9 cellular contexts compared by ENCODE assay signal in genomic region chr7:129781128-129781855, GRCh38.
A peak's percentile ranks its signal among the peaks of the same experiment; 100 is the strongest.
DNase-seq lines count a peak whose midpoint lies in the region; ATAC-seq and TF ChIP-seq lines count a peak whose summit lies in the region.
"Had no signal": no experiment of that assay in that cellular context is flagged by ENCODE, and none has a peak within 500 bp of the region (broad histone marks: within the 10 kb centered on the region; RNA-seq: fewer than 3 reads in every experiment).

No MANE protein-coding gene starts in this region.

- H3K9me3 ChIP-seq in CD8-positive, alpha-beta memory T cell (ENCODE audit: low read length), result no peaks in the 10 kb centered on the region

- peak overlapping the region in 1 of 8 donors; percentile 75 for H3K27ac Mint-ChIP-seq in CD8-positive, alpha-beta memory T cell
- H3K27ac Mint-ChIP-seq in IgD-negative memory B cell (peak overlapping the region; percentile 22 to 90 (median 46)), mesothelial cell of epicardium (no peak overlapping the region)
- no peak overlapping the region for H3K27ac Mint-ChIP-seq in activated CD8-positive, alpha-beta T cell treated with anti-CD3 and anti-CD28 coated beads, Interleukin-2, amount 10 ng/mL, durations not matched to agents 7 days and 5 days
- H3K27ac Mint-ChIP-seq: activated naive CD4-positive, alpha-beta T cell treated with anti-CD3 and anti-CD28 coated beads, Interleukin-2, amount 50 U/mL, for 72 hours had no signal

- no peak for TF ChIP-seq CTCF in mesothelial cell of epicardium (IDR thresholded peaks at IDR 0.05; ENCODE audit: unreplicated experiment)

- ATAC-seq in activated CD8-positive, alpha-beta T cell treated with anti-CD3 and anti-CD28 coated beads, Interleukin-2, amount 10 ng/mL, durations not matched to agents 7 days and 5 days, result no peak
- ATAC-seq in HG02610 (IDR thresholded peaks at IDR 0.05; ENCODE audit: unreplicated experiment) (no peak), HG02840 (IDR thresholded peaks at IDR 0.05; ENCODE audit: low FRiP score, unreplicated experiment) (no peak)

- peak overlapping the region; percentile 59 for H3K27ac ChIP-seq in CD8-positive, alpha-beta memory T cell (ENCODE audit: low read depth, low read length)

- H3K27me3 ChIP-seq in CD8-positive, alpha-beta memory T cell (ENCODE audit: insufficient read depth, low read length, poor library complexity, severe bottlenecking), result peaks cover 61% of the 10 kb centered on the region

- no peaks in the 10 kb centered on the region for H3K36me3 Mint-ChIP-seq in CD8-positive, alpha-beta memory T cell
- no peaks in the 10 kb centered on the region for H3K36me3 Mint-ChIP-seq in IgD-negative memory B cell
- no peaks in the 10 kb centered on the region for H3K36me3 Mint-ChIP-seq in activated CD8-positive, alpha-beta T cell treated with anti-CD3 and anti-CD28 coated beads, Interleukin-2, amount 10 ng/mL, durations not matched to agents 7 days and 5 days (ENCODE audit: low read depth)
- H3K36me3 Mint-ChIP-seq in mesothelial cell of epicardium, result no peaks in the 10 kb centered on the region

- peak in 1 of 5 donors; percentile 18 for DNase-seq in CD8-positive, alpha-beta memory T cell
- DNase-seq in activated CD8-positive, alpha-beta T cell treated with anti-CD3 and anti-CD28 coated beads, Interleukin-2, amount 10 ng/mL, durations not matched to agents 7 days and 5 days, result peak; percentile 35
- DNase-seq in mesothelial cell of epicardium (ENCODE audit: low spot score in 2 of 2, unreplicated experiment in 2 of 2), result no peak
- no peak for DNase-seq in mucosa of gallbladder (ENCODE audit: low spot score)
- no peak for DNase-seq in 8988T

- CTCF ChIA-PET in CD8-positive, alpha-beta memory T cell (lab: Charles Lee), result interaction anchor here (1.1 to 1.4 kb wide), 2 partner anchors 44 to 229 kb away, joined by 5 read pairs; no protein-coding TSS in a partner anchor
- CTCF ChIA-PET in activated CD8-positive, alpha-beta T cell treated with anti-CD3 and anti-CD28 coated beads, Interleukin-2, amount 10 ng/mL, durations not matched to agents 7 days and 5 days (lab: Charles Lee), result interaction anchor here (1.4 kb wide), 1 partner anchor 44 kb away, joined by 5 read pairs; no protein-coding TSS in a partner anchor

- H3K4me3 Mint-ChIP-seq in CD8-positive, alpha-beta memory T cell, result peak overlapping the region; percentile 64 to 90 (median 82)
- peak overlapping the region; percentile 76 to 94 (median 91) for H3K4me3 Mint-ChIP-seq in IgD-negative memory B cell
- peak overlapping the region; percentile 52 for H3K4me3 Mint-ChIP-seq in activated CD8-positive, alpha-beta T cell treated with anti-CD3 and anti-CD28 coated beads, Interleukin-2, amount 10 ng/mL, durations not matched to agents 7 days and 5 days
- H3K4me3 Mint-ChIP-seq in mesothelial cell of epicardium, result peak overlapping the region; percentile 58

- H3K4me3 ChIP-seq in CD8-positive, alpha-beta memory T cell (ENCODE audit: low read length), result peak overlapping the region; percentile 53

- no peaks in the 10 kb centered on the region for H3K36me3 ChIP-seq in CD8-positive, alpha-beta memory T cell (ENCODE audit: insufficient read depth, low read length)

- POLR2A ChIA-PET in CD8-positive, alpha-beta memory T cell (lab: Charles Lee), result no interaction called here
- POLR2A ChIA-PET in activated CD8-positive, alpha-beta T cell treated with anti-CD3 and anti-CD28 coated beads, Interleukin-2, amount 10 ng/mL, durations not matched to agents 7 days and 5 days (lab: Charles Lee), result interaction anchor here (1.0 kb wide), 1 partner anchor 44 kb away, joined by 3 read pairs; no protein-coding TSS in a partner anchor

- H3K9me3 Mint-ChIP-seq in CD8-positive, alpha-beta memory T cell, result peaks cover 0 to 3% (median 0%) of the 10 kb centered on the region in 5 donors
- no peaks in the 10 kb centered on the region for H3K9me3 Mint-ChIP-seq in IgD-negative memory B cell
- H3K9me3 Mint-ChIP-seq in activated CD8-positive, alpha-beta T cell treated with anti-CD3 and anti-CD28 coated beads, Interleukin-2, amount 10 ng/mL, durations not matched to agents 7 days and 5 days (ENCODE audit: insufficient read depth), result no peaks in the 10 kb centered on the region
- no peaks in the 10 kb centered on the region for H3K9me3 Mint-ChIP-seq in mesothelial cell of epicardium
- H3K9me3 Mint-ChIP-seq: activated naive CD4-positive, alpha-beta T cell treated with anti-CD3 and anti-CD28 coated beads, Interleukin-2, amount 50 U/mL, for 72 hours had no signal

- H3K4me1 ChIP-seq in CD8-positive, alpha-beta memory T cell (ENCODE audit: insufficient read depth, low read length), result peaks cover 58% of the 10 kb centered on the region

- H3K27me3 Mint-ChIP-seq in CD8-positive, alpha-beta memory T cell, result peaks cover 59 to 61% of the 10 kb centered on the region in 2 donors
- peaks cover 51% of the 10 kb centered on the region for H3K27me3 Mint-ChIP-seq in IgD-negative memory B cell
- peaks cover 71% of the 10 kb centered on the region for H3K27me3 Mint-ChIP-seq in activated CD8-positive, alpha-beta T cell treated with anti-CD3 and anti-CD28 coated beads, Interleukin-2, amount 10 ng/mL, durations not matched to agents 7 days and 5 days (ENCODE audit: low read depth)
- H3K27me3 Mint-ChIP-seq in mesothelial cell of epicardium (ENCODE audit: low read depth), result peaks cover 84% of the 10 kb centered on the region

- H3K4me1 Mint-ChIP-seq in CD8-positive, alpha-beta memory T cell, result peaks cover 39 to 64% (median 41%) of the 10 kb centered on the region in 3 donors
- H3K4me1 Mint-ChIP-seq in IgD-negative memory B cell (peaks cover 28 to 29% (median 29%) of the 10 kb centered on the region in 3 donors), mesothelial cell of epicardium (peaks cover 34% of the 10 kb centered on the region)
- peaks cover 47% of the 10 kb centered on the region for H3K4me1 Mint-ChIP-seq in activated CD8-positive, alpha-beta T cell treated with anti-CD3 and anti-CD28 coated beads, Interleukin-2, amount 10 ng/mL, durations not matched to agents 7 days and 5 days (ENCODE audit: low read depth)

Comparison
In these comparisons a context has a peak if more than half of its experiments do, and no peak if none do; other contexts are left out.
1. H3K27ac Mint-ChIP-seq: peak in IgD-negative memory B cell (3 of 3); none in activated CD8-positive, alpha-beta T cell treated with anti-CD3 and anti-CD28 coated beads, Interleukin-2, amount 10 ng/mL, durations not matched to agents 7 days and 5 days (single experiment) and mesothelial cell of epicardium (single experiment).
2. Peak in every context shown above with its lines, with median percentiles within 50 percentile points of each other: H3K4me3 Mint-ChIP-seq.